Comparison of ENCODE assay signal across 28 cellular contexts in the genomic region with DNA sequence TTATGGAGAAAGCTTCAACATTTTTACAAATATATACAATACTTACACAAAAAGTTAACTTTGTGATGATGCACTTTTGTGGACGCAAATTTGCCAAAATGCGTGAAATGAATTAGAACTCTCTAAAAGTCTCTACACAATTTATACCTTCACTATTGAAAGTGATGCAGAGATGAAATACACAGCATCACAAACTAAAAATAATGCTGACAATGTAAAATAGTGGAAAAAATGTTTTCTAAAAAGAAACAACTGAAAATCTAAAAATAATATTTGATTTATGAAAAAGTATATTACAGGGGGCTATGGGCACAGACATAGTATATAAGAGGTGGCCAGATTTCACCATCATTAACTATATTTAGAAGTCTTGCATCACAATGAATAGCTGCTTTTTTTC.
"Had no signal": no experiment of that assay in that cellular context is flagged by ENCODE, and none has a peak within 500 bp of the region (broad histone marks: within the 10 kb centered on the region; RNA-seq: fewer than 3 reads in every experiment).

No MANE protein-coding gene starts in this region.

- H3K9me3 ChIP-seq: neutrophil, pancreas, psoas muscle, spleen, suprapubic skin, testis, tibial artery, transverse colon, upper lobe of right lung, uterus had no signal

- H3K4me3 ChIP-seq: pancreas, psoas muscle, skin epidermis, smooth muscle cell, spleen, suprapubic skin, testis, tibial artery, transverse colon, upper lobe of right lung, uterus had no signal

- ATAC-seq: naive thymus-derived CD8-positive, alpha-beta T cell; natural killer cell treated with Interleukin-12 subunit alpha and Interleukin-12 subunit beta and Interleukin-15 and Interleukin-18, amount 100 ng/mL, for 72 hours; pancreas; right cardiac atrium; sciatic nerve; stimulated activated memory B cell treated with anti-CD40 and anti-IgM and Interleukin-4, amounts not matched to agents 10 μg/mL and 1 μg/mL and 100 μg/mL, for 72 hours; stimulated activated naive CD8-positive, alpha-beta T cell treated with anti-CD3 and anti-CD28 coated beads, Interleukin-15, amount 100 ng/mL, for 72 hours; stimulated activated naive CD8-positive, alpha-beta T cell treated with anti-CD3 and anti-CD28 coated beads, Interleukin-15, Interleukin-2, amounts not matched to agents 100 U/mL and 50 U/mL, for 24 hours; upper lobe of right lung had no signal

- H3K36me3 ChIP-seq: neutrophil, pancreas, spleen, suprapubic skin, tibial artery, transverse colon, upper lobe of right lung, uterus had no signal

- FAIRE-seq: pancreas had no signal

- H3K4me2 ChIP-seq: smooth muscle cell had no signal

- H3K27ac ChIP-seq: neutrophil, pancreas, psoas muscle, skin epidermis, spleen, suprapubic skin, testis, tibial artery, transverse colon, upper lobe of right lung, uterus had no signal

- DNase-seq: naive thymus-derived CD8-positive, alpha-beta T cell; nephron progenitor cell; nucleus accumbens; pancreas; psoas muscle; right cardiac atrium; spleen; stimulated activated CD4-positive, alpha-beta T cell treated with anti-CD3 and anti-CD28 coated beads, Interleukin-12 subunit alpha, Interleukin-12 subunit beta, amount 100 ng/mL, for 4 hours; stimulated activated CD4-positive, alpha-beta T cell treated with anti-CD3 and anti-CD28 coated beads, Interleukin-1b, Interleukin-23, amount 100 ng/mL, for 48 hours; stimulated activated CD4-positive, alpha-beta T cell treated with anti-CD3 and anti-CD28 coated beads, Interleukin-4, amount 100 ng/mL, for 1 hour; stimulated activated CD4-positive, alpha-beta T cell treated with anti-CD3 and anti-CD28 coated beads, Interleukin-4, amount 100 ng/mL, for 4 hours; stimulated activated CD8-positive, alpha-beta memory T cell treated with anti-CD3 and anti-CD28 coated beads, Interleukin-4, amount 100 ng/mL, for 48 hours; stimulated activated naive CD4-positive, alpha-beta T cell; stimulated activated naive CD8-positive, alpha-beta T cell treated with anti-CD3 and anti-CD28 coated beads, Interleukin-15, amount 100 ng/mL, for 72 hours; stimulated activated naive CD8-positive, alpha-beta T cell treated with anti-CD3 and anti-CD28 coated beads, Interleukin-15, Interleukin-2, amounts not matched to agents 100 U/mL and 50 U/mL, for 24 hours; substantia nigra; testis; tibial artery; transverse colon; upper lobe of right lung; uterus had no signal

- H3K27me3 ChIP-seq: neutrophil, pancreas, spleen, suprapubic skin, testis, tibial artery, transverse colon, upper lobe of right lung, uterus had no signal

- H3K4me1 ChIP-seq: pancreas, spleen, suprapubic skin, testis, tibial artery, transverse colon, upper lobe of right lung, uterus had no signal
